In the genomic region with DNA sequence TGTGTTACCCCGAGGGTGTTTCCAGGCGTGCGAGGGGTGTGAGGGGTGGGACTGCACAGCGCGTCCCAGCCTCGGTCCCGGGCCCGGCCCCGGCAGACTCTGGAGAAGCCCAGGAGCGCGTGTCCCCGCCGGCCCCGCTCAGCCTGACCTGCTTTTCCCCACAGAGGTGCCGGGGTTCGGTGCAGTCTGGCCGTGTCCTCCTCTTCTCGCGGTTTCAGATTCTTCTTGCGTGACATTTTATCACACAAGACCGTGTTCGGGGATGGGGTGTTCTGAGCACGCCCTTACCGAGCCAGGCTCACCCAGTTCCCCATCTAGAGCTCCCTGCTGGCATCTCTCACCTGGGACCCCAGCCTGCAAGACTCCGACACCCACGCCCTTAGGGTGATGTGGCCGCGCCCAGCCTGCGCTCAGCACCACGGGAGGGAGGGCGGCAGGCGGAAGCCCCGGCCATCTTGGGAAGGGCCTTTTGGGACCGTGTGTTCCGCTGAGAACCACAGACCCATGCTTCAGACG, we compare ENCODE assay signal across 8 cellular contexts.
DNase-seq lines count a peak whose midpoint lies in the region; ATAC-seq and TF ChIP-seq lines count a peak whose summit lies in the region.

No MANE protein-coding gene starts in this region.

- peaks cover 3 to 6% (median 4%) of the 10 kb centered on the region in 3 donors for H3K4me1 Mint-ChIP-seq in naive B cell

- no peak overlapping the region for H3K27ac ChIP-seq in suprapubic skin

- H3K4me1 ChIP-seq in suprapubic skin (no peaks in the 10 kb centered on the region), HAP-1 (no peaks in the 10 kb centered on the region)

- TF ChIP-seq EP300 in suprapubic skin (IDR thresholded peaks at IDR 0.05) = no peak

- H3K27me3 ChIP-seq in suprapubic skin (peaks cover 18% of the 10 kb centered on the region), HAP-1 (ENCODE audit: low read depth) (no peaks in the 10 kb centered on the region)

- ATAC-seq in naive B cell (ENCODE audit: low read depth in 2 of 2) = peak; percentile 92 to 95
- no peak for ATAC-seq in GM19395 (IDR thresholded peaks at IDR 0.05; ENCODE audit: unreplicated experiment)

- H3K4me3 ChIP-seq in astrocyte of the spinal cord (ENCODE audit: low read depth, low read length) = peak overlapping the region; percentile 36
- peak overlapping the region; percentile 35 for H3K4me3 ChIP-seq in suprapubic skin
- H3K4me3 ChIP-seq in HAP-1 = no peak overlapping the region

- DNase-seq in T follicular helper cell (ENCODE audit: low read depth) (peak; percentile 10), astrocyte of the spinal cord (ENCODE audit: low read depth, low spot score) (no peak), naive B cell (peak; percentile 57), suprapubic skin (ENCODE audit: low spot score in 2 of 2) (peak in 1 of 2 donors; percentile 57), HAP-1 (ENCODE audit: low spot score in 2 of 2) (no peak), NCI-H2029 (lab: John Stamatoyannopoulos, UW) (no peak), NOMO-1 treated with DMSO at 0.1 percent for 48 hours (lab: John Stamatoyannopoulos, UW; ENCODE audit: unreplicated experiment) (no peak)

- H3K27me3 Mint-ChIP-seq in naive B cell = peaks cover 0 to 21% (median 0%) of the 10 kb centered on the region in 3 donors

- in situ Hi-C loops in astrocyte of the spinal cord (cut with HindIII; ENCODE audit: low sequenced_read_pairs) (no loop called here), HAP-1 (cut with MboI; ENCODE audit: low sequenced_read_pairs) (no loop called here)

- no peaks in the 10 kb centered on the region for H3K36me3 ChIP-seq in suprapubic skin
- no peaks in the 10 kb centered on the region for H3K36me3 ChIP-seq in HAP-1 (replicated peaks)

- H3K4me3 Mint-ChIP-seq in naive B cell = peak overlapping the region; percentile 75 to 93 (median 86)

- H3K36me3 Mint-ChIP-seq in naive B cell = no peaks in the 10 kb centered on the region

- TF ChIP-seq POLR2A in suprapubic skin (IDR thresholded peaks at IDR 0.05) = no peak

- peaks cover 0 to 2% (median 0%) of the 10 kb centered on the region in 7 donors for H3K9me3 Mint-ChIP-seq in naive B cell

- H3K9me3 ChIP-seq in suprapubic skin (no peaks in the 10 kb centered on the region), HAP-1 (no peaks in the 10 kb centered on the region)

- TF ChIP-seq CTCF in astrocyte of the spinal cord (IDR thresholded peaks at IDR 0.05; ENCODE audit: low read depth, low read length) (no peak), suprapubic skin (IDR thresholded peaks at IDR 0.05) (no peak)

- WGBS in suprapubic skin = 49% methylated on average over 23 of the region's 36 CpGs

- H3K27ac Mint-ChIP-seq in naive B cell = peak overlapping the region in 3 of 6 donors; percentile 35 to 59 (median 49)

Comparison
In these comparisons a context has a peak if more than half of its experiments do, and no peak if none do; other contexts are left out.
1. DNase-seq: peak in T follicular helper cell (single experiment) and naive B cell (single experiment); none in astrocyte of the spinal cord (single experiment), HAP-1 (0 of 2), NCI-H2029 (single experiment) and NOMO-1 treated with DMSO at 0.1 percent for 48 hours (single experiment).